In the genomic region with DNA sequence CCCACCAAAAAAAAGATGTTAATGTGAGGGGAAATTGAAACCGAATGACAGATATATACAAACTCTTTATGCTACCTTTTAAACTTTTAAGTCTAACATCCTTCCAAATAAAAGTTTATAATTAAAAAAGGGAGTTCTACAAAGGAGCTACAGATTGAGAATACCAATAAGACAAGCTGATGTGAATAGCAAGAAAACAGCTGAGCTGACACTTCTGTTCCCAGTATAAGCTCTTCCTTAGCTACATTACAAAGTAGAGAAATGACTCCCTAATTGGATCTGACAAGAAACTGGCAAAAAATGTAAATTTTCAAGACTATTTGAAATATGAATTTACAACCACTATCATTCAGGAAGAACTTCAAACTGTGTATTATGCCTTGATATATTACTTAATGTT, we compare ENCODE assay signal across 23 cellular contexts.
"Had no signal": no experiment of that assay in that cellular context is flagged by ENCODE, and none has a peak within 500 bp of the region (broad histone marks: within the 10 kb centered on the region; RNA-seq: fewer than 3 reads in every experiment).

No MANE protein-coding gene starts in this region.

- H3K36me3 ChIP-seq: esophagus squamous epithelium, gastrocnemius medialis, left lung, lower lobe of right lung had no signal

- H3K9me3 ChIP-seq: esophagus squamous epithelium, gastrocnemius medialis, lower lobe of right lung, mucosa of descending colon had no signal

- H3K27me3 ChIP-seq: dorsolateral prefrontal cortex, esophagus squamous epithelium, gastrocnemius medialis, heart right ventricle, left lung had no signal

- ATAC-seq: esophagus mucosa, gastrocnemius medialis, left cardiac atrium, left lung, left ventricle myocardium superior, lower lobe of right lung, mucosa of descending colon had no signal

- DNase-seq: dermis blood vessel endothelial cell; dorsolateral prefrontal cortex; effector CD4-positive, alpha-beta T cell; effector memory CD4-positive, alpha-beta T cell; esophagus squamous epithelium; foreskin fibroblast; foreskin melanocyte; gastrocnemius medialis; glutamatergic neuron; heart right ventricle; hippocampal formation; left cardiac atrium; left lung; left ventricle myocardium superior; lower lobe of right lung; mesenchymal stem cell; mucosa of descending colon had no signal

- H3K27ac ChIP-seq: coronary artery, dorsolateral prefrontal cortex, esophagus squamous epithelium, gastrocnemius medialis, left lung, lower lobe of right lung had no signal

- FAIRE-seq: colon, endothelial cell of umbilical vein, islet of Langerhans, keratinocyte had no signal

- H3K4me3 ChIP-seq: coronary artery, dorsolateral prefrontal cortex, esophagus squamous epithelium, gastrocnemius medialis, heart right ventricle, left lung, lower lobe of right lung, mucosa of descending colon had no signal

- H3K4me1 ChIP-seq: esophagus squamous epithelium, gastrocnemius medialis, left lung, lower lobe of right lung had no signal
